ENCODE assay signal across 18 cellular contexts in genomic region chr16:12377497-12377896, GRCh38.
"Had no signal": no experiment of that assay in that cellular context is flagged by ENCODE, and none has a peak within 500 bp of the region (broad histone marks: within the 10 kb centered on the region; RNA-seq: fewer than 3 reads in every experiment).

No MANE protein-coding gene starts in this region.

- H3K4me1 ChIP-seq: psoas muscle, right atrium auricular region had no signal

- H3K9me3 Mint-ChIP-seq: nephron had no signal

- H3K27me3 ChIP-seq: heart left ventricle, neutrophil, ovary, right atrium auricular region, tibial artery had no signal

- DNase-seq: activated CD4-positive, CD25-positive, alpha-beta regulatory T cell treated with anti-CD3 and anti-CD28 coated beads, Interleukin-2, amount 50 U/mL, for 72 hours; activated CD8-positive, alpha-beta memory T cell treated with anti-CD3 and anti-CD28 coated beads, Interleukin-2, amount 50 U/mL, for 48 hours; activated gamma-delta T cell; activated T-cell treated with anti-CD3 and anti-CD28 coated beads, Interleukin-2, amount 50 U/mL, for 48 hours; amygdala; cerebellar nuclear complex; heart left ventricle; left cardiac atrium; ovary; psoas muscle; stimulated activated CD4-positive, alpha-beta T cell treated with anti-CD3 and anti-CD28 coated beads, Interleukin-4, amount 100 ng/mL, for 24 hours; stimulated activated naive CD8-positive, alpha-beta T cell treated with anti-CD3 and anti-CD28 coated beads, Interleukin-15, Interleukin-2, amounts not matched to agents 100 U/mL and 50 U/mL, for 24 hours; tibial artery had no signal

- H3K27ac ChIP-seq: coronary artery, heart left ventricle, neutrophil, ovary, psoas muscle, right atrium auricular region, tibial artery, WERI-Rb-1 had no signal

- H3K36me3 ChIP-seq: heart left ventricle, neutrophil, ovary, right atrium auricular region, tibial artery, WERI-Rb-1 had no signal

- H3K4me3 Mint-ChIP-seq: nephron had no signal

- H3K4me1 Mint-ChIP-seq: nephron had no signal

- ATAC-seq: heart left ventricle; left cardiac atrium; psoas muscle; stimulated activated naive CD8-positive, alpha-beta T cell treated with anti-CD3 and anti-CD28 coated beads, Interleukin-15, Interleukin-2, amounts not matched to agents 100 U/mL and 50 U/mL, for 24 hours had no signal

- H3K27ac Mint-ChIP-seq: nephron had no signal

- H3K4me3 ChIP-seq: coronary artery, heart left ventricle, ovary, psoas muscle, right atrium auricular region, tibial artery had no signal

- H3K9me3 ChIP-seq: heart left ventricle, neutrophil, ovary, psoas muscle, right atrium auricular region, tibial artery had no signal
